ENCODE assay signal across 18 cellular contexts in genomic region chr2:236337465-236338325, GRCh38.
DNase-seq lines count a peak whose midpoint lies in the region; ATAC-seq, FAIRE-seq and TF ChIP-seq lines count a peak whose summit lies in the region.
"Had no signal": no experiment of that assay in that cellular context is flagged by ENCODE, and none has a peak within 500 bp of the region (broad histone marks: within the 10 kb centered on the region; RNA-seq: fewer than 3 reads in every experiment).

No MANE protein-coding gene starts in this region.

- peaks cover 22% of the 10 kb centered on the region for H3K9me3 Mint-ChIP-seq in nephron progenitor cell

- no peaks in the 10 kb centered on the region for H3K27me3 Mint-ChIP-seq in nephron progenitor cell (ENCODE audit: low read depth, poor library complexity)

- H3K4me1 ChIP-seq in heart right ventricle (peaks cover 0 to 65% (median 25%) of the 10 kb centered on the region in 9 donors), kidney (ENCODE audit: control insufficient read depth in 1 of 2, insufficient read depth in 1 of 2, low read depth in 1 of 2, low read length in 2 of 2) (peaks cover 4 to 5% of the 10 kb centered on the region in 2 donors), tibial artery (peaks cover 0 to 50% (median 16%) of the 10 kb centered on the region in 4 donors)

- intact Hi-C loops in heart right ventricle (cut with DNase I) (no loop called here), Right ventricle myocardium inferior (cut with DNase I) (no loop called here), kidney (cut with DNase I) (no loop called here), tibial artery (cut with DNase I; ENCODE audit: low total_unique reads) (no loop called here)

- 76 to 80% methylated on average over 19 of the region's 19 CpGs for WGBS in heart right ventricle, 2 donors

- peaks cover 27% of the 10 kb centered on the region for H3K4me1 Mint-ChIP-seq in nephron progenitor cell

- no peaks in the 10 kb centered on the region for H3K9me3 ChIP-seq in heart right ventricle
- no peaks in the 10 kb centered on the region for H3K9me3 ChIP-seq in kidney (ENCODE audit: control insufficient read depth in 1 of 2, low read length in 2 of 2)
- H3K9me3 ChIP-seq in tibial artery = no peaks in the 10 kb centered on the region

- DNase-seq in heart right ventricle (no peak), Right ventricle myocardium inferior (ENCODE audit: missing footprints) (no peak), kidney (peak; percentile 47), nephron progenitor cell (no peak), tibial artery (no peak), cortex of kidney (lab: John Stamatoyannopoulos, UW) (no peak)
- DNase-seq: 8988T, C1 segment of cervical spinal cord, EL, H9, IMR-90, Kasumi-1, NCI-H2029, NCI-H510A, NCI-H82 had no signal

- H3K9ac ChIP-seq in kidney (ENCODE audit: low read length in 2 of 2) = no peak overlapping the region

- peak overlapping the region in 8 of 10 donors; percentile 8 to 76 (median 37) for H3K27ac ChIP-seq in heart right ventricle
- peak overlapping the region; percentile 32 to 73 for H3K27ac ChIP-seq in kidney (ENCODE audit: low read depth in 2 of 2, low read length in 2 of 2)
- H3K27ac ChIP-seq in tibial artery = peak overlapping the region; percentile 72 to 79

- H3K27me3 ChIP-seq in heart right ventricle = no peaks in the 10 kb centered on the region
- H3K27me3 ChIP-seq in tibial artery = no peaks in the 10 kb centered on the region

- H3K27ac Mint-ChIP-seq in nephron progenitor cell = peak overlapping the region; percentile 48

- ATAC-seq in heart right ventricle (no peak), Right ventricle myocardium inferior (no peak), GM21786 (IDR thresholded peaks at IDR 0.05; ENCODE audit: unreplicated experiment) (no peak), GM18505 (IDR thresholded peaks at IDR 0.05; ENCODE audit: unreplicated experiment) (no peak)
- ATAC-seq: Panc1 had no signal

- peak overlapping the region in 4 of 10 donors; percentile 11 to 27 (median 12) for H3K4me3 ChIP-seq in heart right ventricle
- peak overlapping the region; percentile 22 to 59 for H3K4me3 ChIP-seq in kidney (ENCODE audit: low read length in 2 of 2)
- no peak overlapping the region for H3K4me3 ChIP-seq in tibial artery

- H3K36me3 ChIP-seq in heart right ventricle = no peaks in the 10 kb centered on the region
- no peaks in the 10 kb centered on the region for H3K36me3 ChIP-seq in kidney (ENCODE audit: control insufficient read depth in 1 of 2, insufficient read depth in 2 of 2, low read length in 2 of 2)
- H3K36me3 ChIP-seq in tibial artery = peaks cover 0 to 3% (median 0%) of the 10 kb centered on the region in 3 donors

- no peak for FAIRE-seq in kidney (lab: Jason Lieb, UNC)

- no peak for TF ChIP-seq POLR2A in GM18505 (IDR thresholded peaks at IDR 0.05; ENCODE audit: borderline replicate concordance, extremely low read depth, insufficient read depth, insufficient read length)

- TF ChIP-seq CTCF in heart right ventricle (IDR thresholded peaks at IDR 0.05) (no peak), kidney (IDR thresholded peaks at IDR 0.05; ENCODE audit: borderline replicate concordance, extremely low read depth, insufficient read depth) (no peak), nephron progenitor cell (IDR thresholded peaks at IDR 0.05) (no peak), tibial artery (IDR thresholded peaks at IDR 0.05) (no peak)

- no peak overlapping the region for H3K4me3 Mint-ChIP-seq in nephron progenitor cell
- H3K4me3 Mint-ChIP-seq: H9 had no signal

- peaks cover 61% of the 10 kb centered on the region for H3K36me3 Mint-ChIP-seq in nephron progenitor cell (ENCODE audit: low read depth)

Comparison
In these comparisons a context has a peak if more than half of its experiments do, and no peak if none do; other contexts are left out.
1. H3K4me3 ChIP-seq: peak in kidney (2 of 2); none in tibial artery (0 of 2).
2. Peak in every context shown above with its lines, with median percentiles within 50 percentile points of each other: H3K27ac ChIP-seq.